ENCODE assay signal across 1 cellular context in genomic region chr12:977163-977562, GRCh38.
TF ChIP-seq lines count a peak whose summit lies in the region.

No MANE protein-coding gene starts in this region.

TF ChIP-seq in HCT116, 20 proteins besides CTCF, POLR2A, EP300 and RAD21 (continued from another document):
- no peak for TF ChIP-seq REST (IDR thresholded peaks at IDR 0.05; ENCODE audit: low read depth)
- no peak for TF ChIP-seq TCF7L2 (IDR thresholded peaks at IDR 0.05; ENCODE audit: borderline replicate concordance, extremely low read depth, insufficient read depth, insufficient read length)
- TF ChIP-seq EZH2 (IDR thresholded peaks at IDR 0.05): no peak
- no peak for TF ChIP-seq ELF1 (IDR thresholded peaks at IDR 0.05; ENCODE audit: borderline replicate concordance, low read depth)
- TF ChIP-seq ATF3 (IDR thresholded peaks at IDR 0.05): no peak
- no peak for TF ChIP-seq CEBPB (IDR thresholded peaks at IDR 0.05; ENCODE audit: low read depth)
- TF ChIP-seq YY1 (IDR thresholded peaks at IDR 0.05; ENCODE audit: extremely low read depth, insufficient replicate concordance, low read depth, low read length): no peak
